In the genomic region with DNA sequence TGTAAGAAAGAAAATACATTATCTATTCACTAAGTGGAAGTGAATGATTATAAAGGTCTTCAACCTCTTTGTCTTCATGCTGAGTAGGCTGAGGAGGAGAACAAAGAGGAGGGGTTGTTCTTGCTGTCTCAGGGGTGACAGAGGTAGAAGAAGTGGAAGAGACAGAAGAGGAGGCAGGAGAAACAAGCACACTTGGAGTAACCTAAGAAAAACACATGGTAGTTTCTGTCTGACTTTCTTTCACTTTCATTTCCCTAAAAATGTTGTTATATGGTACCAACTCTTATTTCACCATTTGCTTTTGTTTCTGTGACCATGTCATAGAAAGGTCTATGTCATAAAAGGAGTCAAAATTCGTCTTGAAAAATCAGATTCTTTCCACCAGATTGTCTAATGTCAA, we compare ENCODE assay signal across 9 cellular contexts.
DNase-seq lines count a peak whose midpoint lies in the region; ATAC-seq and TF ChIP-seq lines count a peak whose summit lies in the region.
"Had no signal": no experiment of that assay in that cellular context is flagged by ENCODE, and none has a peak within 500 bp of the region (broad histone marks: within the 10 kb centered on the region; RNA-seq: fewer than 3 reads in every experiment).

No MANE protein-coding gene starts in this region.

- H3K4me1 ChIP-seq in psoas muscle, result no peaks in the 10 kb centered on the region
- H3K4me1 ChIP-seq in sigmoid colon, result peaks cover 0 to 8% (median 0%) of the 10 kb centered on the region in 4 donors

- no peak for TF ChIP-seq POLR2A in sigmoid colon (IDR thresholded peaks at IDR 0.05)

- no peak overlapping the region for H3K4me3 ChIP-seq in choroid plexus epithelial cell (ENCODE audit: low read depth, low read length)
- H3K4me3 ChIP-seq in psoas muscle, result no peak overlapping the region
- H3K4me3 ChIP-seq in sigmoid colon, result no peak overlapping the region

- no peaks in the 10 kb centered on the region for H3K36me3 ChIP-seq in psoas muscle (ENCODE audit: insufficient read depth in 1 of 2, low read depth in 1 of 2)
- no peaks in the 10 kb centered on the region for H3K36me3 ChIP-seq in sigmoid colon

- H3K9me3 ChIP-seq in psoas muscle, result no peaks in the 10 kb centered on the region
- H3K9me3 ChIP-seq in sigmoid colon, result no peaks in the 10 kb centered on the region

- TF ChIP-seq CTCF in GM13977 (IDR thresholded peaks at IDR 0.05; ENCODE audit: extremely low read depth, insufficient read depth, missing control alignments), result no peak
- no peak for TF ChIP-seq CTCF in choroid plexus epithelial cell (conservative IDR thresholded peaks at IDR 0.05; ENCODE audit: low read depth, low read length)
- TF ChIP-seq CTCF in psoas muscle (IDR thresholded peaks at IDR 0.05), result no peak
- no peak for TF ChIP-seq CTCF in sigmoid colon (IDR thresholded peaks at IDR 0.05)

- ATAC-seq in GM21528 (IDR thresholded peaks at IDR 0.05; ENCODE audit: low FRiP score, unreplicated experiment), result peak; percentile 98
- peak; percentile 97 for ATAC-seq in HG03460 (IDR thresholded peaks at IDR 0.05; ENCODE audit: unreplicated experiment)
- ATAC-seq in psoas muscle, result no peak

- intact Hi-C loops in psoas muscle (cut with DNase I) (no loop called here), sigmoid colon (cut with DNase I) (no loop called here)

- H3K27ac ChIP-seq in psoas muscle (no peak overlapping the region), sigmoid colon (no peak overlapping the region)

- peak; percentile 33 for DNase-seq in GM13977 (ENCODE audit: low spot score)
- peak; percentile 5 for DNase-seq in choroid plexus epithelial cell (ENCODE audit: low read depth)
- DNase-seq in NCI-H1417 (lab: John Stamatoyannopoulos, UW), result no peak
- no peak for DNase-seq in psoas muscle
- DNase-seq in sigmoid colon, result no peak
- no peak for DNase-seq in DMS79 treated with DMSO at 0.1 percent for 48 hours (lab: John Stamatoyannopoulos, UW)
- DNase-seq: Right ventricle myocardium superior had no signal

- H3K27me3 ChIP-seq in psoas muscle (ENCODE audit: insufficient read depth in 3 of 3, low read length in 2 of 3), result no peaks in the 10 kb centered on the region
- H3K27me3 ChIP-seq in sigmoid colon, result no peaks in the 10 kb centered on the region

- no peak for TF ChIP-seq EP300 in sigmoid colon (IDR thresholded peaks at IDR 0.05)

- in situ Hi-C loops in GM13977 (cut with MboI; ENCODE audit: low pct_unique_long_range_greater_than_20kb, low sequenced_read_pairs, unreplicated experiment), result no loop called here

- 21 to 25% (median 23%) methylated on average over 1 of the region's 1 CpG for WGBS in psoas muscle, 3 donors
- 23 to 59% methylated on average over 1 of the region's 1 CpG for WGBS in sigmoid colon, 2 donors

Comparison
In these comparisons a context has a peak if more than half of its experiments do, and no peak if none do; other contexts are left out.
1. DNase-seq: peak in GM13977 (single experiment) and choroid plexus epithelial cell (single experiment); none in NCI-H1417 (0 of 3), psoas muscle (0 of 2), sigmoid colon (single experiment) and DMS79 treated with DMSO at 0.1 percent for 48 hours (single experiment).
2. ATAC-seq: peak in GM21528 (single experiment) and HG03460 (single experiment); none in psoas muscle (0 of 4).